Comparison of ENCODE assay signal across 32 cellular contexts in the genomic region with DNA sequence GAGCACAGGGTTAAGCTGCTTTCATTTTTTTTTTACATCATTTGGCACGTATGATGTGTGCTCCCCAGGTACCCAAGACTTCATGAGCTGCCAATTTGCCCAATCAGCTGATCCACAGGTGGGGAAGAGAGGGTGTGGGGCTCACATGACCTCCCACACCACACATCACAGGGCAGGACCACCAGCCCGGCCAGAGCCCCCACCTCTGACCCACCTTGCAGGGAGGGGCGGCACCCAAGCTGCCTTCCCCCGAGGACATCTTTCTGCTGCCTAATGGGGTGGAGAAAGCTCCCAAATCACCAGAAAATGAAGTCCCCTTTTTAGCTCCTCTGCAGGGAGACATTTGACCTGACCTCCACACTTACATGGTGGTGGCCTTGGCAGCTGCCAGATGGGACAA.
"Had no signal": no experiment of that assay in that cellular context is flagged by ENCODE, and none has a peak within 500 bp of the region (broad histone marks: within the 10 kb centered on the region; RNA-seq: fewer than 3 reads in every experiment).

No MANE protein-coding gene starts in this region.

- ATAC-seq: activated CD4-positive, alpha-beta T cell treated with anti-CD3 and anti-CD28 coated beads for 36 hours; activated CD4-positive, CD25-positive, alpha-beta regulatory T cell treated with anti-CD3 and anti-CD28 coated beads, Interleukin-2, amount 50 U/mL, for 24 hours; activated CD8-positive, alpha-beta memory T cell treated with anti-CD3 and anti-CD28 coated beads, Interleukin-2, amount 10 ng/mL, durations not matched to agents 7 days and 5 days; activated CD8-positive, alpha-beta T cell treated with anti-CD3 and anti-CD28 coated beads, Interleukin-2, amount 10 ng/mL, durations not matched to agents 7 days and 5 days; activated naive CD8-positive, alpha-beta T cell treated with anti-CD3 and anti-CD28 coated beads, Interleukin-2, amount 50 U/mL, for 24 hours; body of pancreas; WTC11 had no signal

- H3K4me3 ChIP-seq: body of pancreas, cardiac muscle cell had no signal

- H3K27ac ChIP-seq: body of pancreas, brain microvascular endothelial cell, breast epithelium, cardiac muscle cell, WERI-Rb-1 had no signal

- H3K4me1 ChIP-seq: body of pancreas, breast epithelium had no signal

- H3K9me3 ChIP-seq: body of pancreas had no signal

- FAIRE-seq: astrocyte had no signal

- H3K36me3 ChIP-seq: brain microvascular endothelial cell, breast epithelium, cardiac muscle cell, WERI-Rb-1 had no signal

- H3K27me3 ChIP-seq: body of pancreas, brain microvascular endothelial cell, breast epithelium, cardiac muscle cell had no signal

- DNase-seq: activated CD4-positive, alpha-beta memory T cell treated with anti-CD3 and anti-CD28 coated beads, Interleukin-2, amount 10 ng/mL, durations not matched to agents 7 days and 5 days; activated CD4-positive, alpha-beta T cell treated with anti-CD3 and anti-CD28 coated beads for 1 hour; activated CD4-positive, alpha-beta T cell treated with anti-CD3 and anti-CD28 coated beads for 36 hours; activated CD4-positive, alpha-beta T cell treated with anti-CD3 and anti-CD28 coated beads for 48 hours; activated CD4-positive, alpha-beta T cell treated with anti-CD3 and anti-CD28 coated beads, Interleukin-2, amount 10 ng/mL, durations not matched to agents 7 days and 5 days; activated CD4-positive, alpha-beta T cell treated with anti-CD3 and anti-CD28 coated beads, Interleukin-2, amount 50 U/mL, for 48 hours; activated CD4-positive, CD25-positive, alpha-beta regulatory T cell; activated CD8-positive, alpha-beta memory T cell treated with anti-CD3 and anti-CD28 coated beads for 24 hours; activated CD8-positive, alpha-beta memory T cell treated with anti-CD3 and anti-CD28 coated beads, Interleukin-2, amount 10 ng/mL, durations not matched to agents 7 days and 5 days; activated CD8-positive, alpha-beta memory T cell treated with anti-CD3 and anti-CD28 coated beads, Interleukin-2, amount 50 U/mL, for 48 hours; activated CD8-positive, alpha-beta T cell treated with anti-CD3 and anti-CD28 coated beads, Interleukin-2, amount 10 ng/mL, durations not matched to agents 7 days and 5 days; activated effector memory CD4-positive, alpha-beta T cell treated with Interleukin-2 at 50 U/mL for 16 hours; activated gamma-delta T cell; activated naive CD4-positive, alpha-beta T cell treated with anti-CD3 and anti-CD28 coated beads, Interleukin-2, amount 10 ng/mL, durations not matched to agents 7 days and 5 days; activated naive CD4-positive, alpha-beta T cell treated with Interleukin-2 at 50 U/mL for 16 hours; activated naive CD8-positive, alpha-beta T cell treated with anti-CD3 and anti-CD28 coated beads, Interleukin-2, amount 10 ng/mL, durations not matched to agents 7 days and 5 days; activated naive CD8-positive, alpha-beta T cell treated with anti-CD3 and anti-CD28 coated beads, Interleukin-2, amount 50 U/mL, for 24 hours; activated T-cell treated with anti-CD3 and anti-CD28 coated beads, Interleukin-2, amount 50 U/mL, for 24 hours; activated T-cell treated with anti-CD3 and anti-CD28 coated beads, Interleukin-2, amount 50 U/mL, for 48 hours; body of pancreas; brain microvascular endothelial cell; central memory CD4-positive, alpha-beta T cell; SW 1271; T-helper 1 cell; T-helper 2 cell; T-helper 9 cell; WERI-Rb-1 had no signal
